ENCODE assay signal across 1 cellular context in genomic region chr17:18314059-18314730, GRCh38.
TF ChIP-seq lines count a peak whose summit lies in the region.

No MANE protein-coding gene starts in this region.

TF ChIP-seq in HepG2, 621 proteins besides CTCF, POLR2A, EP300 and RAD21 (continued from another document):
- TF ChIP-seq ZXDC (CRISPR knock-in tag; IDR thresholded peaks at IDR 0.05) = no peak
- no peak for TF ChIP-seq ZNF276 (CRISPR knock-in tag; IDR thresholded peaks at IDR 0.05; ENCODE audit: low read depth)
- TF ChIP-seq XRCC5 (optimal IDR thresholded peaks at IDR 0.05; ENCODE audit: low read length) = no peak
- TF ChIP-seq SMAD9 (CRISPR knock-in tag; IDR thresholded peaks at IDR 0.05) = no peak
- no peak for TF ChIP-seq AHR (CRISPR knock-in tag; IDR thresholded peaks at IDR 0.05)
- no peak for TF ChIP-seq ASH2L (IDR thresholded peaks at IDR 0.05; ENCODE audit: insufficient read length, low read depth, low read length)
- no peak for TF ChIP-seq ZBTB33 (CRISPR knock-in tag; IDR thresholded peaks at IDR 0.05)
- no peak for TF ChIP-seq NFYB (CRISPR knock-in tag; IDR thresholded peaks at IDR 0.05)
- no peak for TF ChIP-seq RFX3 (CRISPR knock-in tag; IDR thresholded peaks at IDR 0.05)
- TF ChIP-seq CHD4 (IDR thresholded peaks at IDR 0.05; ENCODE audit: borderline replicate concordance, low read length) = no peak
- TF ChIP-seq CENPBD1 (CRISPR knock-in tag; IDR thresholded peaks at IDR 0.05; ENCODE audit: borderline replicate concordance, low read depth) = no peak
- no peak for TF ChIP-seq MXI1 (IDR thresholded peaks at IDR 0.05; ENCODE audit: borderline replicate concordance, low read depth, low read length)
- TF ChIP-seq ZNF292 (CRISPR knock-in tag; IDR thresholded peaks at IDR 0.05; ENCODE audit: borderline replicate concordance, low read depth) = no peak
- TF ChIP-seq ZNF234 (CRISPR knock-in tag; conservative IDR thresholded peaks at IDR 0.05) = no peak
- TF ChIP-seq GATAD2A (CRISPR knock-in tag; IDR thresholded peaks at IDR 0.05) = no peak
- no peak for TF ChIP-seq ZHX2 (IDR thresholded peaks at IDR 0.05; ENCODE audit: low read depth)
- no peak for TF ChIP-seq ZHX2 (CRISPR knock-in tag; IDR thresholded peaks at IDR 0.05; ENCODE audit: borderline replicate concordance)
- no peak for TF ChIP-seq SP2 (CRISPR knock-in tag; IDR thresholded peaks at IDR 0.05)
- no peak for TF ChIP-seq RXRB (CRISPR knock-in tag; IDR thresholded peaks at IDR 0.05; ENCODE audit: borderline replicate concordance)
- TF ChIP-seq SP140L (CRISPR knock-in tag; IDR thresholded peaks at IDR 0.05; ENCODE audit: borderline replicate concordance) = no peak
- TF ChIP-seq PHF8 (CRISPR knock-in tag; IDR thresholded peaks at IDR 0.05) = no peak
- TF ChIP-seq ZNF740 (CRISPR knock-in tag; IDR thresholded peaks at IDR 0.05) = no peak
- no peak for TF ChIP-seq FOXM1 (CRISPR knock-in tag; IDR thresholded peaks at IDR 0.05)
- TF ChIP-seq ZFP62 (CRISPR knock-in tag; IDR thresholded peaks at IDR 0.05) = no peak
- no peak for TF ChIP-seq RCOR2 (CRISPR knock-in tag; IDR thresholded peaks at IDR 0.05)
- TF ChIP-seq ZNF18 (CRISPR knock-in tag; IDR thresholded peaks at IDR 0.05; ENCODE audit: insufficient replicate concordance) = no peak
- TF ChIP-seq ZMYM2 (CRISPR knock-in tag; IDR thresholded peaks at IDR 0.05) = 0 out of 2 replicates have a peak, but pooled peaks have one; percentile 38
- no peak for TF ChIP-seq ZNF597 (CRISPR knock-in tag; IDR thresholded peaks at IDR 0.05)
- no peak for TF ChIP-seq TBX2 (CRISPR knock-in tag; IDR thresholded peaks at IDR 0.05; ENCODE audit: borderline replicate concordance)
- no peak for TF ChIP-seq ZNF34 (CRISPR knock-in tag; IDR thresholded peaks at IDR 0.05; ENCODE audit: borderline replicate concordance)
- no peak for TF ChIP-seq SMAD3 (CRISPR knock-in tag; IDR thresholded peaks at IDR 0.05)
- no peak; the same call in 1 of the 2 replicates for TF ChIP-seq RNF2 (conservative IDR thresholded peaks at IDR 0.05; ENCODE audit: low read depth)
- TF ChIP-seq NFKB2 (CRISPR knock-in tag; IDR thresholded peaks at IDR 0.05; ENCODE audit: borderline replicate concordance) = no peak
- TF ChIP-seq EED (CRISPR knock-in tag; IDR thresholded peaks at IDR 0.05) = no peak
- no peak for TF ChIP-seq ZNF136 (CRISPR knock-in tag; IDR thresholded peaks at IDR 0.05; ENCODE audit: low read depth)
- no peak for TF ChIP-seq TEAD3 (CRISPR knock-in tag; optimal IDR thresholded peaks at IDR 0.05; ENCODE audit: borderline replicate concordance)
- TF ChIP-seq ZNF362 (CRISPR knock-in tag; IDR thresholded peaks at IDR 0.05; ENCODE audit: borderline replicate concordance) = no peak
- TF ChIP-seq FOXK2 (IDR thresholded peaks at IDR 0.05) = no peak
- TF ChIP-seq GPBP1L1 (CRISPR knock-in tag; IDR thresholded peaks at IDR 0.05) = no peak
- TF ChIP-seq MYC (CRISPR knock-in tag; IDR thresholded peaks at IDR 0.05; ENCODE audit: borderline replicate concordance) = peak; percentile 31; the same call in 1 of the 2 replicates
- TF ChIP-seq PRPF4 (IDR thresholded peaks at IDR 0.05; ENCODE audit: low read depth, low read length, poor library complexity, severe bottlenecking) = no peak
- TF ChIP-seq NR2F2 (IDR thresholded peaks at IDR 0.05; ENCODE audit: borderline replicate concordance, low read depth) = no peak
- TF ChIP-seq THAP11 (CRISPR knock-in tag; IDR thresholded peaks at IDR 0.05) = no peak
- TF ChIP-seq NCOA1 (CRISPR knock-in tag; IDR thresholded peaks at IDR 0.05) = peak; percentile 87
TF ChIP-seq in HepG2: peak in this region for 51.
